1 cellular context compared by ENCODE assay signal in the genomic region with DNA sequence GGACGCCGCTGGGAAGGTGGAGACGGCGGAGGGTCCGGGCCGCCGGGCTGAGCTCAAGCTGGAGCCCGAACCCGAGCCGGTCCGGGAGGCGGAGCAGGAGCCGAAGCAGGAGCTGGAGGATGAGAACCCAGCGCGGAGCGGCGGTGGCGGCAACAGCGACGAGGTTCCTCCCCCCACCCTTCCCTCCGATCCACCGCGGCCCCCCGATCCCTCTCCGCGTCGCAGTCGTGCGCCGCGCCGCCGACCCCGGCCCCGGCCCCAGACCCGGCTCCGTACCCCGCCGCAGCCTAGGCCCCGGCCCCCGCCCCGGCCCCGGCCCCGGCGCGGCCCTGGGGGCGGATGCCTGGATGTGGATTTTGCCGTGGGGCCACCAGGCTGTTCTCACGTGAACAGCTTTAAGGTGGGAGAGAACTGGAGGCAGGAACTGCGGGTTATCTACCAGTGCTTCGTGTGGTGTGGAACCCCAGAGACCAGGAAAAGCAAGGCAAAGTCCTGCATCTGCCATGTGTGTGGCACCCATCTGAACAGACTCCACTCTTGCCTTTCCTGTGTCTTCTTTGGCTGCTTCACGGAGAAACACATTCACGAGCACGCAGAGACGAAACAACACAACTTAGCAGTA.
TF ChIP-seq lines count a peak whose summit lies in the region.

No MANE protein-coding gene starts in this region.

TF ChIP-seq in H1, 55 proteins besides CTCF, POLR2A, EP300 and RAD21:
- TF ChIP-seq, protein P1, sequence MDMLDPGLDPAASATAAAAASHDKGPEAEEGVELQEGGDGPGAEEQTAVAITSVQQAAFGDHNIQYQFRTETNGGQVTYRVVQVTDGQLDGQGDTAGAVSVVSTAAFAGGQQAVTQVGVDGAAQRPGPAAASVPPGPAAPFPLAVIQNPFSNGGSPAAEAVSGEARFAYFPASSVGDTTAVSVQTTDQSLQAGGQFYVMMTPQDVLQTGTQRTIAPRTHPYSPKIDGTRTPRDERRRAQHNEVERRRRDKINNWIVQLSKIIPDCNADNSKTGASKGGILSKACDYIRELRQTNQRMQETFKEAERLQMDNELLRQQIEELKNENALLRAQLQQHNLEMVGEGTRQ (IDR thresholded peaks at IDR 0.05; ENCODE audit: low read length): no peak
- TF ChIP-seq TAF7 (optimal IDR thresholded peaks at IDR 0.05; ENCODE audit: borderline replicate concordance, low read depth, low read length): no peak
- TF ChIP-seq NANOG (IDR thresholded peaks at IDR 0.05; ENCODE audit: insufficient read depth, low read depth, low read length, poor library complexity, severe bottlenecking): no peak
- no peak for TF ChIP-seq POU5F1 (IDR thresholded peaks at IDR 0.05; ENCODE audit: low read depth, low read length)
TF ChIP-seq in H1: peak in this region for 0.
